Comparison of ENCODE assay signal across 8 cellular contexts in the genomic region with DNA sequence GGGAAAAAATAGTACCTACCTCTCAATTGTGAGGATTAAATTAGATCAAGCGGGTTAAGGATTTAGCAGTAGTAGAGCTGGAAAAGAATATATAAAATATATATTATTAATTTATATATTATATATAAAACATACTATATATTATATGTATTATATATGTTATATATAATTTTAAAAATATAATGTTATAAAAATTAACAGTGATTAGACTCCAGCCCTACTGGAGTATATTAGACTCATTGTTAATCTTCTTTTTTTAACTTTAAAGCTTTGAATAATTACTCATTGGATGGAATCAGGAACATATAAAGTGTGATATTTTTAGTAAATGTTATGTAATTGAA. TPM values are rescaled to one million over a fixed set of nuclear protein-coding genes. Genes with fewer than 3 reads are reported as not detected.
DNase-seq lines count a peak whose midpoint lies in the region; ATAC-seq, FAIRE-seq and TF ChIP-seq lines count a peak whose summit lies in the region.

No MANE protein-coding gene starts in this region.

- H3K9me3 ChIP-seq in HUES48 (ENCODE audit: control insufficient read depth, insufficient read depth, low read length) = no peaks in the 10 kb centered on the region
- H3K9me3 ChIP-seq in iPS-15b (ENCODE audit: control insufficient read depth, insufficient read depth, low read length) = no peaks in the 10 kb centered on the region

- peak overlapping the region; percentile 99 for H3K27ac Mint-ChIP-seq in activated CD8-positive, alpha-beta T cell treated with anti-CD3 and anti-CD28 coated beads for 36 hours
- peak overlapping the region; percentile 98 for H3K27ac Mint-ChIP-seq in stimulated activated memory B cell treated with anti-CD40 and anti-IgM and Interleukin-4, amounts not matched to agents 10 μg/mL and 1 μg/mL and 100 μg/mL, for 72 hours

- H3K4me1 Mint-ChIP-seq in activated CD8-positive, alpha-beta T cell treated with anti-CD3 and anti-CD28 coated beads for 36 hours (ENCODE audit: low read depth) = peaks cover 41% of the 10 kb centered on the region
- peaks cover 48% of the 10 kb centered on the region for H3K4me1 Mint-ChIP-seq in stimulated activated memory B cell treated with anti-CD40 and anti-IgM and Interleukin-4, amounts not matched to agents 10 μg/mL and 1 μg/mL and 100 μg/mL, for 72 hours

- H3K9ac ChIP-seq in HUES48 (ENCODE audit: low read depth, low read length) = no peak overlapping the region
- H3K9ac ChIP-seq in iPS-15b (ENCODE audit: low read depth, low read length) = no peak overlapping the region

- H3K36me3 ChIP-seq in HUES48 (ENCODE audit: control insufficient read depth, insufficient read depth, low read length) = peaks cover 34% of the 10 kb centered on the region; the same call in 1 of the 2 replicates
- peaks cover 18% of the 10 kb centered on the region for H3K36me3 ChIP-seq in iPS-15b (ENCODE audit: control insufficient read depth, insufficient read depth, low read length)

- H3K4me3 ChIP-seq in HUES48 (ENCODE audit: low read depth, low read length) = peak overlapping the region; percentile 87
- peak overlapping the region; percentile 97 for H3K4me3 ChIP-seq in iPS-15b (ENCODE audit: low read depth, low read length)

- FAIRE-seq in RCC 7860 (lab: Jason Lieb, UNC) = no peak

- in situ Hi-C loops in KBM-7 (cut with MboI; ENCODE audit: low pct_unique_long_range_greater_than_20kb, low sequenced_read_pairs) = no loop called here

- CTCF ChIA-PET in activated CD8-positive, alpha-beta T cell treated with anti-CD3 and anti-CD28 coated beads for 36 hours (lab: Charles Lee) = interaction anchor here (1.0 to 6.5 kb wide), 13 partner anchors 19 to 377 kb away, joined by 3 to 39 read pairs (median 4); partner anchors contain the start of gene EEF2

- no peak for DNase-seq in activated CD8-positive, alpha-beta T cell treated with anti-CD3 and anti-CD28 coated beads for 36 hours
- DNase-seq in NCI-H82 (lab: John Stamatoyannopoulos, UW) (no peak), RCC 7860 (ENCODE audit: low spot score) (no peak), T-helper 9 cell (no peak), KBM-7 (no peak)

- no peak for TF ChIP-seq CTCF in activated CD8-positive, alpha-beta T cell treated with anti-CD3 and anti-CD28 coated beads for 36 hours (IDR thresholded peaks at IDR 0.05)

- peak overlapping the region; percentile 99 for H3K27ac ChIP-seq in HUES48 (ENCODE audit: low read depth, low read length)

- H3K27me3 ChIP-seq in HUES48 (ENCODE audit: control insufficient read depth, insufficient read depth, low read length) (no peaks in the 10 kb centered on the region), iPS-15b (ENCODE audit: control insufficient read depth, insufficient read depth, low read length) (no peaks in the 10 kb centered on the region)

- POLR2A ChIA-PET in activated CD8-positive, alpha-beta T cell treated with anti-CD3 and anti-CD28 coated beads for 36 hours (lab: Charles Lee) = interaction anchor here (0.6 to 2.3 kb wide), 11 partner anchors 10 to 576 kb away, joined by 3 to 10 read pairs (median 4); partner anchors contain the start of genes EEF2 and STAP2

- H3K27me3 Mint-ChIP-seq in activated CD8-positive, alpha-beta T cell treated with anti-CD3 and anti-CD28 coated beads for 36 hours = no peaks in the 10 kb centered on the region
- no peaks in the 10 kb centered on the region for H3K27me3 Mint-ChIP-seq in stimulated activated memory B cell treated with anti-CD40 and anti-IgM and Interleukin-4, amounts not matched to agents 10 μg/mL and 1 μg/mL and 100 μg/mL, for 72 hours

- intact Hi-C loops in activated CD8-positive, alpha-beta T cell treated with anti-CD3 and anti-CD28 coated beads for 36 hours (cut with micrococcal nuclease) = loop anchor here (10.0 kb wide), 1 partner anchor 53 kb away; no protein-coding TSS in a partner anchor

- H3K4me1 ChIP-seq in HUES48 (ENCODE audit: control insufficient read depth, insufficient read depth, low read length) = no peaks in the 10 kb centered on the region
- H3K4me1 ChIP-seq in iPS-15b (ENCODE audit: control insufficient read depth, insufficient read depth, low read length) = peaks cover 3% of the 10 kb centered on the region

- peak overlapping the region; percentile 99 for H3K4me3 Mint-ChIP-seq in activated CD8-positive, alpha-beta T cell treated with anti-CD3 and anti-CD28 coated beads for 36 hours
- H3K4me3 Mint-ChIP-seq in stimulated activated memory B cell treated with anti-CD40 and anti-IgM and Interleukin-4, amounts not matched to agents 10 μg/mL and 1 μg/mL and 100 μg/mL, for 72 hours = peak overlapping the region; percentile 98

- ATAC-seq in activated CD8-positive, alpha-beta T cell treated with anti-CD3 and anti-CD28 coated beads for 36 hours = no peak
- no peak for ATAC-seq in stimulated activated memory B cell treated with anti-CD40 and anti-IgM and Interleukin-4, amounts not matched to agents 10 μg/mL and 1 μg/mL and 100 μg/mL, for 72 hours

- H3K9me3 Mint-ChIP-seq in activated CD8-positive, alpha-beta T cell treated with anti-CD3 and anti-CD28 coated beads for 36 hours = no peaks in the 10 kb centered on the region
- no peaks in the 10 kb centered on the region for H3K9me3 Mint-ChIP-seq in stimulated activated memory B cell treated with anti-CD40 and anti-IgM and Interleukin-4, amounts not matched to agents 10 μg/mL and 1 μg/mL and 100 μg/mL, for 72 hours

- peaks cover 22% of the 10 kb centered on the region for H3K36me3 Mint-ChIP-seq in activated CD8-positive, alpha-beta T cell treated with anti-CD3 and anti-CD28 coated beads for 36 hours (ENCODE audit: low read depth)
- peaks cover 16% of the 10 kb centered on the region for H3K36me3 Mint-ChIP-seq in stimulated activated memory B cell treated with anti-CD40 and anti-IgM and Interleukin-4, amounts not matched to agents 10 μg/mL and 1 μg/mL and 100 μg/mL, for 72 hours

RNA-seq across cellular contexts. Expression of gene MRPL54, which starts 0.4 kb away (rescaled TPM):
- total RNA-seq in activated CD8-positive, alpha-beta T cell treated with anti-CD3 and anti-CD28 coated beads for 36 hours = 10 to 100 TPM; 47.4 to 50.9 TPM

RNA-seq across cellular contexts. Expression of gene APBA3, which starts 0.6 kb away (rescaled TPM):
- total RNA-seq in activated CD8-positive, alpha-beta T cell treated with anti-CD3 and anti-CD28 coated beads for 36 hours = 10 to 100 TPM; 28.0 to 29.1 TPM

RNA-seq across cellular contexts. Expression of gene RAX2, which starts 9.9 kb away (rescaled TPM):
- not detected for total RNA-seq in activated CD8-positive, alpha-beta T cell treated with anti-CD3 and anti-CD28 coated beads for 36 hours

RNA-seq across cellular contexts. Expression of gene MATK, which starts 24.1 kb away (rescaled TPM):
- total RNA-seq in activated CD8-positive, alpha-beta T cell treated with anti-CD3 and anti-CD28 coated beads for 36 hours = 10 to 100 TPM; 37.6 to 39.6 TPM

RNA-seq across cellular contexts. Expression of gene TJP3, which starts 53.9 kb away (rescaled TPM):
- 1 to 10 TPM in 1 of 2 experiments, under 1 TPM in 1; 0.69 to 2.4 TPM for total RNA-seq in activated CD8-positive, alpha-beta T cell treated with anti-CD3 and anti-CD28 coated beads for 36 hours
